Comparison of ENCODE assay signal across 8 cellular contexts in the genomic region with DNA sequence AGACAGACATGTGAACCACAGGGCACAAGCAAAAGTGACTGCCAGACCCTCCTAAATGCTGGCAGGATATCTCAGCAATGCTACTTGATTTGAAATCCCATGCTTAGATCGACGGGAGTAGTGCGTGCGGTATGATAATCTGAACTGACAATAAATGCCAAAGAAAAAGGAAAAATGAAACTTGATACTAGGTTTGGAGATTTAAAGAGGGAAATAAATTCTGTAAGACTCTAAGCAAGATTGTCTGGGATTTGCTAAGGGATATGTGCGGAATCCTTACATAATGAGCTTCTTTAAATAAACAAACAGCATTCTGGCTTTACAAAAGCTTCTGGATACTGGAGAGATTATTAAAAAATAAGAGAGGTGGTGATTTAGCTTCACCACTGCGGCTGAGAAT.
"Had no signal": no experiment of that assay in that cellular context is flagged by ENCODE, and none has a peak within 500 bp of the region (broad histone marks: within the 10 kb centered on the region; RNA-seq: fewer than 3 reads in every experiment).

No MANE protein-coding gene starts in this region.

- H3K4me3 Mint-ChIP-seq: GM23338, H9, HFFc6 had no signal

- H3K4me3 ChIP-seq: GM23248, GM23338 had no signal

- H3K4me1 Mint-ChIP-seq: GM23338 had no signal

- H3K27ac Mint-ChIP-seq: GM23338, H9, HFFc6 had no signal

- H2AFZ ChIP-seq: GM23248, GM23338 had no signal

- DNase-seq: GM23248, GOT3, H7, H9, HCEC 1CT, HFFc6 had no signal

- H3K27ac ChIP-seq: GM23248 had no signal

- ATAC-seq: GM23338, HCT116 had no signal

- H3K9ac ChIP-seq: GM23248 had no signal

- H3K9me3 Mint-ChIP-seq: GM23338, H9, HFFc6 had no signal

- H3K4me2 ChIP-seq: GM23338 had no signal
